Comparison of ENCODE assay signal across 34 cellular contexts in the genomic region with DNA sequence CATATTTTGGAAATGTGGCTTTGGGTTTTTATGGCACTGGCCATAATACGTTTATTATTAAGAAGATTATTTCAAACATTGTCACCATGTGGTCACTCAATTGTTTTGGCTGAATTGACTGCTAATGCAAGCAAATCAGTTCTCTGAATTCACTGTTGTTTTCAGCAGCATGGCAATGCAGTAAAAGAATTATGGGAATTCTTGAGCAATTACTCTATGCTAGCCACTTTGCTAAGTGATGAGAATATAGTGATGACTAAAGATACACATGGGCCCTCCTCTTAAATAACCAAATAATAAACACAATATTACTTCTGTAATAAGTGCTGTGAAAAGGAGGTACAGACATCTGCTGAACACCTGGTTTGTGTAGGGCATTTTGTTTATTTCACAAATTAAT.
"Had no signal": no experiment of that assay in that cellular context is flagged by ENCODE, and none has a peak within 500 bp of the region (broad histone marks: within the 10 kb centered on the region; RNA-seq: fewer than 3 reads in every experiment).

No MANE protein-coding gene starts in this region.

- H3K9ac ChIP-seq: KMS-11 had no signal

- H3K27me3 ChIP-seq: MG63 had no signal

- H3K27ac ChIP-seq: KMS-11 had no signal

- DNase-seq: Karpas-422, Kasumi-1, MG63, MM.1S, MV-4-11, NCI-H1048, NCI-H1092, NCI-H1092 treated with DMSO at 0.1 percent for 48 hours, NCI-H1105, NCI-H1105 treated with DMSO at 0.1 percent for 48 hours, NCI-H1417, NCI-H1417 treated with DMSO at 0.1 percent for 48 hours, NCI-H1436, NCI-H1436 treated with DMSO at 0.1 percent for 48 hours, NCI-H146, NCI-H1694, NCI-H1694 treated with DMSO at 0.1 percent for 48 hours, NCI-H187, NCI-H187 treated with DMSO at 0.1 percent for 48 hours, NCI-H1930, NCI-H2029, NCI-H2029 treated with DMSO at 0.1 percent for 48 hours, NCI-H2081, NCI-H2081 treated with DMSO at 0.1 percent for 48 hours, NCI-H2107, NCI-H2171, NCI-H2171 treated with DMSO at 0.1 percent for 48 hours, NCI-H2227 treated with DMSO at 0.1 percent for 48 hours, NCI-H226, NCI-H345, NCI-H446, NCI-H446 treated with DMSO at 0.1 percent for 48 hours, NCI-H510A had no signal

- H3K4me2 ChIP-seq: KMS-11 had no signal

- H3K36me3 ChIP-seq: MG63 had no signal

- H3K9me3 ChIP-seq: MG63 had no signal

- H3K4me3 ChIP-seq: MG63 had no signal
